In the genomic region with DNA sequence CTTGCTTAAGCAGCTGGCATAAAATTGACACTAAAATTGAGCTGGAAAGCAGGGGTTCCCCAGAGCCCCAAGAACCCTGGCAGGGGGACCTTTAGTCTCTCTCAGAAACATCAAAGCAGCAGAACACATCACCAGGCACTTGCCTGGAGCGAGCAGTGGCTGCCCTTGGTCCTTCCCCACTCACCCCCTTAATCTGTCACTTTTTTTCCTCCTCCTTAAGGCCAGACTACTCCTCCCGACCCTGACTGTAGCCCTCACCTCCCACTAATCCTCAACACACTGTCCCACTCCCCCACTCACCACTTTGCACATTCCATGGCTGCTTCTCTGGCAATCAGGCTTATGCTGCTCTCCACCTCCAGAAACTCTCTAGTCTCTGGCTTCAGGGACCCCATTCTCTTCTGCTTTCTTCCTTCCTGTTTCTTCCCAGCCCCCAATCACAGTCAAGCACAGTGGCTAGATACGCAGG, we compare ENCODE assay signal across 1 cellular context.
TF ChIP-seq lines count a peak whose summit lies in the region.

No MANE protein-coding gene starts in this region.

TF ChIP-seq in SK-N-SH, 30 proteins besides CTCF, POLR2A, EP300 and RAD21 (continued from another document):
- TF ChIP-seq FOXM1 (IDR thresholded peaks at IDR 0.05; ENCODE audit: low read depth) = no peak
- TF ChIP-seq CHD2 (IDR thresholded peaks at IDR 0.05; ENCODE audit: low read length, partially characterized antibody) = no peak
